ENCODE assay signal across 16 cellular contexts in the genomic region with DNA sequence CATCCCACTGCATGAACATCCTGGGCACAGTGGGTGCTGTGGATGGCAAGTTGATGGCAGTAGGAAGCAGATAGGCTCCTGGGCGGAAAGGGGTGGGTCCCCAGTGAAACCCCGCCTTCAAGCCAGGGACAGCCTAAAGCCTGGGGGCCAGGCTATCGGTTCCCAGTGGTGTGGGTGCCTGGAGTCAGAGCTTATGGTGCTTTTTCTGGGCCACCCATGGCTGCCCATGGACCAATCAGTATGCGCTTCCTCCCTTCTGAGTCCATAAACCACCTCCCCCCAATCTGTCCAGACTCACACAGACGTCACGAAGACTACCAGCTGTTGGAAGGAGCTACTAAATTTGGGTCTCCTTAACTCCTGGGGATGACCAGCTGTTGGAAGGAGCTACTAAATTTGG. TPM values are rescaled to one million over a fixed set of nuclear protein-coding genes. Genes with fewer than 3 reads are reported as not detected.
DNase-seq lines count a peak whose midpoint lies in the region; ATAC-seq, FAIRE-seq and TF ChIP-seq lines count a peak whose summit lies in the region.
"Had no signal": no experiment of that assay in that cellular context is flagged by ENCODE, and none has a peak within 500 bp of the region (broad histone marks: within the 10 kb centered on the region; RNA-seq: fewer than 3 reads in every experiment).

No MANE protein-coding gene starts in this region.

- no peak overlapping the region for H2BK120ac ChIP-seq in H9 (ENCODE audit: low read depth, low read length, poor library complexity, severe bottlenecking)
- no peak overlapping the region for H2BK120ac ChIP-seq in neuronal stem cell (ENCODE audit: low read depth, low read length)

- no peaks in the 10 kb centered on the region for H3K27me3 ChIP-seq in H9 (ENCODE audit: insufficient read depth, low read length)
- H3K27me3 ChIP-seq in bronchial epithelial cell (ENCODE audit: control insufficient read depth, insufficient read depth, low read length): no peaks in the 10 kb centered on the region
- no peaks in the 10 kb centered on the region for H3K27me3 ChIP-seq in neuronal stem cell (ENCODE audit: control insufficient read depth in 3 of 3, insufficient read depth in 3 of 3, low read depth in 1 of 3, low read length in 3 of 3)
- no peaks in the 10 kb centered on the region for H3K27me3 ChIP-seq in mammary epithelial cell (ENCODE audit: insufficient read depth, low read length)

- H3K27ac ChIP-seq in H9 (ENCODE audit: insufficient read length, low read depth, low read length): no peak overlapping the region
- H3K27ac ChIP-seq in neuronal stem cell (replicated peaks; ENCODE audit: low read length): no peak overlapping the region
- H3K27ac ChIP-seq in mammary epithelial cell (ENCODE audit: insufficient read depth, low read depth, low read length): no peak overlapping the region
- H3K27ac ChIP-seq: GM23248, HL-60 had no signal

- no TSS peak for BruUV-seq in mammary epithelial cell (replicated peaks; lab: Mats Ljungman, UMichigan)

- H3K4ac ChIP-seq in H9 (ENCODE audit: low read depth, low read length) (no peak overlapping the region), neuronal stem cell (ENCODE audit: low read length) (no peak overlapping the region)

- H4K8ac ChIP-seq in H9 (replicated peaks; ENCODE audit: insufficient read length, low read depth, low read length) (no peak overlapping the region), neuronal stem cell (ENCODE audit: low read depth, low read length) (no peak overlapping the region)

- H3K4me1 Mint-ChIP-seq in H9 (0 out of 4 replicates have a peak, but pooled peaks cover 0 to 3% of the 10 kb centered on the region in 2 experiments), CD14-positive monocyte (no peaks in the 10 kb centered on the region)
- H3K4me1 Mint-ChIP-seq: CD8-positive, alpha-beta memory T cell had no signal

- H3K79me2 ChIP-seq in H9 (ENCODE audit: insufficient read depth, low read length): no peaks in the 10 kb centered on the region
- H3K79me2 ChIP-seq in mammary epithelial cell (ENCODE audit: insufficient read depth, low read length): no peaks in the 10 kb centered on the region

- CTCF ChIA-PET in mammary epithelial cell (lab: Charles Lee; ENCODE audit: low non-redundant PET): interaction anchor here (0.6 kb wide), 1 partner anchor 49 kb away, joined by 3 read pairs; no protein-coding TSS in a partner anchor

- H3K27ac Mint-ChIP-seq in H9: no peak overlapping the region
- H3K27ac Mint-ChIP-seq in CD14-positive monocyte: no peak overlapping the region

- no peaks in the 10 kb centered on the region for H3K4me1 ChIP-seq in H9 (ENCODE audit: insufficient read depth, low read length)
- no peaks in the 10 kb centered on the region for H3K4me1 ChIP-seq in neuronal stem cell (ENCODE audit: control insufficient read depth in 2 of 2, insufficient read depth in 1 of 2, low read depth in 1 of 2, low read length in 2 of 2)
- no peaks in the 10 kb centered on the region for H3K4me1 ChIP-seq in mammary epithelial cell (ENCODE audit: insufficient read depth, low read length)

- H3K4me3 ChIP-seq in bronchial epithelial cell (ENCODE audit: low read depth, low read length) (no peak overlapping the region), neuronal stem cell (ENCODE audit: low read length in 2 of 2) (peak overlapping the region in 1 of 2 donors; percentile 33), mammary epithelial cell (replicated peaks in 1 of 3; ENCODE audit: insufficient read depth in 1 of 3, low read depth in 2 of 3, low read length in 3 of 3) (no peak overlapping the region)
- H3K4me3 ChIP-seq: GM12878, GM23248 had no signal

- no peak overlapping the region for H3K18ac ChIP-seq in H9 (ENCODE audit: insufficient read length, low read depth, low read length)
- no peak overlapping the region for H3K18ac ChIP-seq in neuronal stem cell (ENCODE audit: low read length)

- no peak overlapping the region for H3K4me3 Mint-ChIP-seq in H9
- no peak overlapping the region for H3K4me3 Mint-ChIP-seq in CD14-positive monocyte
- H3K4me3 Mint-ChIP-seq: CD8-positive, alpha-beta memory T cell had no signal

- no peak overlapping the region for H2BK5ac ChIP-seq in H9 (ENCODE audit: insufficient read length, low read length)
- no peak overlapping the region for H2BK5ac ChIP-seq in neuronal stem cell (ENCODE audit: low read length)

- no peak overlapping the region for H4K5ac ChIP-seq in H9 (ENCODE audit: insufficient read length, low read depth, low read length)

- H2AFZ ChIP-seq in H9 (ENCODE audit: low read length) (no peak overlapping the region), neuronal stem cell (ENCODE audit: low read length) (no peak overlapping the region), mammary epithelial cell (ENCODE audit: low read depth, low read length) (no peak overlapping the region)
- H2AFZ ChIP-seq: GM23248 had no signal

- H3K4me2 ChIP-seq in H9 (ENCODE audit: insufficient read depth, insufficient read length, low read length): no peak overlapping the region
- H3K4me2 ChIP-seq in neuronal stem cell (ENCODE audit: insufficient read depth, low read length, poor library complexity, severe bottlenecking): no peak overlapping the region
- no peak overlapping the region for H3K4me2 ChIP-seq in mammary epithelial cell (ENCODE audit: insufficient read depth, low read depth, low read length)

- H3K36me3 ChIP-seq in bronchial epithelial cell (ENCODE audit: control insufficient read depth, insufficient read depth, low read length): no peaks in the 10 kb centered on the region
- H3K36me3 ChIP-seq in neuronal stem cell (replicated peaks in 1 of 2; ENCODE audit: control insufficient read depth in 2 of 2, insufficient read depth in 2 of 2, low read length in 2 of 2): no peaks in the 10 kb centered on the region
- no peaks in the 10 kb centered on the region for H3K36me3 ChIP-seq in mammary epithelial cell (ENCODE audit: insufficient read depth, low read length)

- no peak overlapping the region for H2BK12ac ChIP-seq in H9 (ENCODE audit: insufficient read length, low read depth, low read length)
- no peak overlapping the region for H2BK12ac ChIP-seq in neuronal stem cell (ENCODE audit: low read length)

- H3K23me2 ChIP-seq in H9 (ENCODE audit: insufficient read length, low read depth, low read length, poor library complexity, severe bottlenecking): no peaks in the 10 kb centered on the region

- TF ChIP-seq CTCF in H9 (conservative IDR thresholded peaks at IDR 0.05): no peak
- no peak for TF ChIP-seq CTCF in bronchial epithelial cell (IDR thresholded peaks at IDR 0.05; ENCODE audit: insufficient read depth, low read length, severe bottlenecking)
- no peak for TF ChIP-seq CTCF in mammary epithelial cell (conservative IDR thresholded peaks at IDR 0.05 in 1 of 2, IDR thresholded peaks at IDR 0.05 in 1 of 2; ENCODE audit: extremely low read depth in 1 of 2, insufficient read depth in 1 of 2, low read depth in 1 of 2, low read length in 2 of 2)
- TF ChIP-seq CTCF in CD14-positive monocyte (IDR thresholded peaks at IDR 0.05): no peak

- ATAC-seq in activated CD4-positive, CD25-positive, alpha-beta regulatory T cell treated with anti-CD3 and anti-CD28 coated beads, Interleukin-2, amount 50 U/mL, for 24 hours: no peak
- ATAC-seq: GM12878, HCT116 had no signal

- H4K91ac ChIP-seq in H9 (ENCODE audit: insufficient read length, low read depth, low read length): no peak overlapping the region
- H4K91ac ChIP-seq in neuronal stem cell (ENCODE audit: low read depth, low read length, poor library complexity): no peak overlapping the region

- no peak overlapping the region for H3T11ph ChIP-seq in H9 (ENCODE audit: low read length)

- no peak overlapping the region for H2BK20ac ChIP-seq in H9 (ENCODE audit: low read depth, low read length, poor library complexity, severe bottlenecking)

- H3K27me3 Mint-ChIP-seq in H9 (ENCODE audit: low read depth) (no peaks in the 10 kb centered on the region), CD14-positive monocyte (ENCODE audit: low read depth in 3 of 3) (peaks cover 1 to 7% (median 1%) of the 10 kb centered on the region in 3 donors)

- H3K23ac ChIP-seq in H9 (ENCODE audit: insufficient read length, low read depth, low read length) (no peak overlapping the region), neuronal stem cell (ENCODE audit: low read depth, low read length, poor library complexity) (peak overlapping the region; percentile 8)

- no peak overlapping the region for H3K9ac ChIP-seq in H9 (ENCODE audit: extremely low read depth, insufficient read length, low read length)
- H3K9ac ChIP-seq in neuronal stem cell (ENCODE audit: low read depth, low read length, poor library complexity): no peak overlapping the region
- H3K9ac ChIP-seq in mammary epithelial cell (ENCODE audit: insufficient read depth, low read length): no peak overlapping the region
- H3K9ac ChIP-seq: GM23248 had no signal

- intact Hi-C loops in mammary epithelial cell (cut with micrococcal nuclease) (no loop called here), CD14-positive monocyte (cut with micrococcal nuclease) (no loop called here)

- no peak overlapping the region for H3K56ac ChIP-seq in H9 (ENCODE audit: insufficient read length, low read depth, low read length)

- peak; percentile 44 for DNase-seq in DMS 273 treated with DMSO at 0.1 percent for 48 hours (lab: John Stamatoyannopoulos, UW)
- peak; percentile 51 for DNase-seq in H9
- no peak for DNase-seq in bronchial epithelial cell (ENCODE audit: low read depth)
- DNase-seq in neuronal stem cell (ENCODE audit: low spot score): no peak
- no peak for DNase-seq in mammary epithelial cell
- no peak for DNase-seq in CD14-positive monocyte (ENCODE audit: low spot score)
- DNase-seq: CD8-positive, alpha-beta memory T cell; DMS79; GM23248; KBM-7 had no signal

- H4K20me1 ChIP-seq in H9 (ENCODE audit: control insufficient read depth, insufficient read depth, insufficient read length) (no peaks in the 10 kb centered on the region), mammary epithelial cell (ENCODE audit: insufficient read depth, low read length) (no peaks in the 10 kb centered on the region)

- H3K9me3 Mint-ChIP-seq in H9: no peaks in the 10 kb centered on the region
- H3K9me3 Mint-ChIP-seq in CD14-positive monocyte: peaks cover 0 to 12% (median 6%) of the 10 kb centered on the region in 7 donors

- dilution Hi-C loops in mammary epithelial cell (cut with HindIII; ENCODE audit: low sequenced_read_pairs): no loop called here

- H2AK5ac ChIP-seq in H9 (ENCODE audit: insufficient read length, low read length): no peak overlapping the region
- no peak overlapping the region for H2AK5ac ChIP-seq in neuronal stem cell (ENCODE audit: low read depth, low read length)

- WGBS in H9 (ENCODE audit: extremely low coverage, insufficient read length, low lambda C conversion rate): no CpG with 5 or more reads among the region's 6 CpGs
- WGBS in neuronal stem cell (ENCODE audit: extremely low coverage in 2 of 2, insufficient read length in 2 of 2, insufficient replicate concordance in 1 of 2), 2 donors: no CpG with 5 or more reads among the region's 6 CpGs
- 91% methylated on average over 6 of the region's 6 CpGs for WGBS in mammary epithelial cell (ENCODE audit: low coverage, missing lambda C conversion rate)

- peak; percentile 64 for FAIRE-seq in bronchial epithelial cell (lab: Jason Lieb, UNC)
- FAIRE-seq: A204.1, GM12878, GM18507 had no signal

- no peaks in the 10 kb centered on the region for H3K36me3 Mint-ChIP-seq in H9 (ENCODE audit: insufficient read depth in 1 of 3, low read depth in 3 of 3)
- no peaks in the 10 kb centered on the region for H3K36me3 Mint-ChIP-seq in CD14-positive monocyte
- H3K36me3 Mint-ChIP-seq: CD8-positive, alpha-beta memory T cell had no signal

- H2BK15ac ChIP-seq in H9 (ENCODE audit: low read depth, low read length) (no peak overlapping the region), neuronal stem cell (ENCODE audit: low read length) (no peak overlapping the region)

- H3K79me1 ChIP-seq in H9 (ENCODE audit: insufficient read depth, low read depth, low read length, poor library complexity, severe bottlenecking): no peaks in the 10 kb centered on the region
- H3K79me1 ChIP-seq in neuronal stem cell (ENCODE audit: low read depth, low read length): no peaks in the 10 kb centered on the region

- H3K14ac ChIP-seq in H9 (ENCODE audit: insufficient read depth, low read length): no peak overlapping the region; the same call in 1 of the 2 replicates
- H3K14ac ChIP-seq in neuronal stem cell (ENCODE audit: low read length): no peak overlapping the region

- in situ Hi-C loops in mammary epithelial cell (cut with MboI; ENCODE audit: low sequenced_read_pairs in 2 of 2): no loop called here

- no peaks in the 10 kb centered on the region for H3K9me3 ChIP-seq in H9 (ENCODE audit: control insufficient read depth, low read depth, low read length)
- H3K9me3 ChIP-seq in neuronal stem cell (replicated peaks in 1 of 2; ENCODE audit: control insufficient read depth in 2 of 2, insufficient read depth in 1 of 2, low read depth in 1 of 2, low read length in 2 of 2): no peaks in the 10 kb centered on the region
- H3K9me3 ChIP-seq in mammary epithelial cell (replicated peaks; ENCODE audit: insufficient read depth, low read length): no peaks in the 10 kb centered on the region

RNA-seq across cellular contexts. Expression of gene ECPAS, which starts 17.5 kb away (rescaled TPM):
- total RNA-seq in H9 (2021) (106 and 108 TPM in 2 replicates), bronchial epithelial cell (102 and 132 TPM in 2 replicates), mammary epithelial cell (10 to 100 TPM; 87.2 to 96.3 TPM)
- polyA plus RNA-seq in neuronal stem cell (2013, experiment 1 of 2): 33.1 TPM
- 34.5 TPM for polyA plus RNA-seq in neuronal stem cell (2013, experiment 2 of 2)
- polyA plus RNA-seq in mammary epithelial cell (26.1 TPM), CD14-positive monocyte (10 to 100 TPM in 1 of 2 donors, 1 to 10 TPM in 1; 7.4 to 15.9 TPM)
- 186 TPM for polyA minus RNA-seq in mammary epithelial cell

RNA-seq across cellular contexts. Expression of gene ZNF483, which starts 23.3 kb away (rescaled TPM):
- 46.8 and 48.1 TPM in 2 replicates for total RNA-seq in H9 (2021)
- total RNA-seq in bronchial epithelial cell: 0.26 and 0.51 TPM in 2 replicates
- 3.0 TPM for polyA plus RNA-seq in neuronal stem cell (2013, experiment 1 of 2)
- polyA plus RNA-seq in neuronal stem cell (2013, experiment 2 of 2): 3.7 TPM
- total RNA-seq in mammary epithelial cell: 1 to 10 TPM; 2.1 to 5.7 TPM
- 0.58 TPM for polyA plus RNA-seq in mammary epithelial cell
- polyA minus RNA-seq in mammary epithelial cell: 7.5 TPM
- not detected for polyA plus RNA-seq in CD14-positive monocyte

Comparison
In these comparisons a context has a peak if more than half of its experiments do, and no peak if none do; other contexts are left out.
1. DNase-seq: peak in DMS 273 treated with DMSO at 0.1 percent for 48 hours (single experiment) and H9 (single experiment); none in bronchial epithelial cell (single experiment), neuronal stem cell (single experiment), mammary epithelial cell (single experiment) and CD14-positive monocyte (single experiment).